Comparison of ENCODE assay signal across 8 cellular contexts in the genomic region with DNA sequence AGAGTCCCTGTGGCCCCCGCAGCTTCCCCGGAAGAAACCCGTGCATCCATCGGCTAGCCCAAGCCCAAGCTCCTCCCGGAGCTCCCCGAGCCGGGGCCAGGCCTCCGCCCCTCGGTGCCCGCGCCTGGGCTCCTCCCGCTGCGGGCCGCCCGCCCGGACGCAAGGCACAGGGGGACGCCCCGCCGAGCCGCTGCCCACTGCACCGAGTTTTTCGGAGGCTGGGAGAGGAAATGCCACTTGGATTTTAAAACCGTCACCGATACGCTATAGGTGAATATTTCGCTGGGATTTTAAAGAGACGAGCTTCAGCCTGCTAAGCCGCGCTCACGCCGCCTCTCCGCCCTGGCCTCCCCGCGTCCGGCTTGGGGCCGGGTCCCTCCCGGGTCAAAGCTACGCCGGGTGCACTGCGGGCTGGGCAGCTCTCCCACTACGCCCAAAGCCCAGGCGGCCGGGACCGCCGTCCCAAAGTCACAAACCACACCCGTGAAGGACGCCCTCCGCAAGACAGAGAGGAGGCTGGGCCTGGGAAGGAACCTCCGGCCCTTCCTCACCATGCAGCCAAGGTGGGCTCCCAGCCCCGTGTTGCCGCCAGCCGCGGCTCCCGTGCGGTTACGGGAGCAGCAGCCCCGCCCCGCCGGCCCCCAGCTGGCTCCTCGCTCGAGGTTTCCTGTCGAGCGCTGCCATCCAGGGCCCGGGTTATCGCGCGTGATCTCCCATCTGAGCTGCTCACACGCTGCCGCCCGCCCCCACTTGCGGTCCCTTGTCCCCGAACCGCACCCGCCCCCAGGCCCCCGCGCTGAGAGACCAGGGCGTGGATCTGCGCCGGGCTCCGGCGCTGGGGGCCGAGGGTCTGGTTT.
DNase-seq lines count a peak whose midpoint lies in the region; ATAC-seq and TF ChIP-seq lines count a peak whose summit lies in the region.

No MANE protein-coding gene starts in this region.

- no peaks in the 10 kb centered on the region for H3K9me3 Mint-ChIP-seq in activated T-helper 17 cell treated with anti-CD3 and anti-CD28 coated beads, Interleukin-2, amount 50 U/mL, for 72 hours

- no peak for TF ChIP-seq EP300 in neural cell (conservative IDR thresholded peaks at IDR 0.05; ENCODE audit: poor library complexity, severe bottlenecking)

- intact Hi-C loops in Panc1 (cut with micrococcal nuclease; ENCODE audit: unreplicated experiment) = loop anchor here (5.0 kb wide), 1 partner anchor 77 kb away; no protein-coding TSS in a partner anchor

- no peak for TF ChIP-seq RAD21 in neural cell (conservative IDR thresholded peaks at IDR 0.05)

- H3K4me3 ChIP-seq in BJ (ENCODE audit: low read depth, low read length) = peak overlapping the region; percentile 50
- peak overlapping the region; percentile 60 to 75 for H3K4me3 ChIP-seq in Panc1 (ENCODE audit: low read depth in 2 of 2, low read length in 2 of 2)
- H3K4me3 ChIP-seq in fibroblast of the aortic adventitia (ENCODE audit: low read depth, low read length) = peak overlapping the region; percentile 72
- H3K4me3 ChIP-seq in neural cell (ENCODE audit: low read length) = peak overlapping the region; percentile 64

- no peaks in the 10 kb centered on the region for H3K27me3 Mint-ChIP-seq in activated T-helper 17 cell treated with anti-CD3 and anti-CD28 coated beads, Interleukin-2, amount 50 U/mL, for 72 hours

- no peaks in the 10 kb centered on the region for H3K9me2 ChIP-seq in neural cell (ENCODE audit: insufficient read depth, low read length)

- 0 out of 2 replicates have a peak, but pooled peaks cover 2% of the 10 kb centered on the region for H3K4me1 ChIP-seq in Panc1 (ENCODE audit: control insufficient read depth, insufficient read depth, low read length)

- H3K27me3 ChIP-seq in BJ (ENCODE audit: control insufficient read depth, insufficient read depth, low read length) (peaks cover 6% of the 10 kb centered on the region; the same call in 1 of the 2 replicates), Panc1 (ENCODE audit: control insufficient read depth, insufficient read depth, low read length) (no peaks in the 10 kb centered on the region), neural cell (ENCODE audit: insufficient read depth, low read depth, low read length) (peaks cover 35% of the 10 kb centered on the region)

- POLR2A ChIA-PET in BJ (lab: Charles Lee) = interaction anchor here (0.7 kb wide), 1 partner anchor 681 kb away, joined by 3 read pairs; a partner anchor contains a TSS
- POLR2A ChIA-PET in Panc1 (lab: Charles Lee) = interaction anchor here (0.6 to 0.7 kb wide), 2 partner anchors 11 to 31 kb away, joined by 3 to 4 read pairs; no protein-coding TSS in a partner anchor

- H3K27ac ChIP-seq in Panc1 (ENCODE audit: low read length) (no peak overlapping the region; the same call in 1 of the 2 replicates), neural cell (ENCODE audit: low read length) (no peak overlapping the region), substantia nigra (ENCODE audit: low read depth, low read length, poor library complexity, severe bottlenecking) (peak overlapping the region; percentile 42)

- peak overlapping the region; percentile 67 for H3K27ac Mint-ChIP-seq in activated T-helper 17 cell treated with anti-CD3 and anti-CD28 coated beads, Interleukin-2, amount 50 U/mL, for 72 hours

- no peaks in the 10 kb centered on the region for H3K79me2 ChIP-seq in neural cell (replicated peaks; ENCODE audit: insufficient read depth, low read length)

- ATAC-seq in HG03460 (IDR thresholded peaks at IDR 0.05; ENCODE audit: unreplicated experiment) = peak; percentile 61
- ATAC-seq in Panc1 = peak; percentile 83
- peak; percentile 68 for ATAC-seq in activated T-helper 17 cell treated with anti-CD3 and anti-CD28 coated beads, Interleukin-2, amount 50 U/mL, for 72 hours (replicated peaks)

- peak overlapping the region; percentile 86 for H3K4me3 Mint-ChIP-seq in activated T-helper 17 cell treated with anti-CD3 and anti-CD28 coated beads, Interleukin-2, amount 50 U/mL, for 72 hours

- peak overlapping the region; percentile 50 for H3K9ac ChIP-seq in neural cell (ENCODE audit: low read length)

- TF ChIP-seq CTCF in BJ (IDR thresholded peaks at IDR 0.05; ENCODE audit: insufficient read depth, low read depth, low read length) (no peak), Panc1 (IDR thresholded peaks at IDR 0.05) (no peak), fibroblast of the aortic adventitia (IDR thresholded peaks at IDR 0.05; ENCODE audit: insufficient read depth, low read length) (no peak), neural cell (IDR thresholded peaks at IDR 0.05; ENCODE audit: poor library complexity, severe bottlenecking) (no peak)

- H3K4me1 Mint-ChIP-seq in activated T-helper 17 cell treated with anti-CD3 and anti-CD28 coated beads, Interleukin-2, amount 50 U/mL, for 72 hours = peaks cover 39% of the 10 kb centered on the region

- CTCF ChIA-PET in BJ (lab: Yijun Ruan, JAX) = interaction anchor here (0.8 to 4.9 kb wide), 7 partner anchors 13 to 389 kb away, joined by 3 to 38 read pairs (median 5); no protein-coding TSS in a partner anchor
- CTCF ChIA-PET in Panc1 (lab: Charles Lee) = interaction anchor here (0.5 to 1.1 kb wide), 3 partner anchors 25 to 411 kb away, joined by 3 to 5 read pairs (median 3); no protein-coding TSS in a partner anchor

- no TSS peak for BruUV-seq in Panc1 (replicated peaks; lab: Mats Ljungman, UMichigan)

- H3K36me3 Mint-ChIP-seq in activated T-helper 17 cell treated with anti-CD3 and anti-CD28 coated beads, Interleukin-2, amount 50 U/mL, for 72 hours (ENCODE audit: low read depth) = peaks cover 70% of the 10 kb centered on the region

- H4K20me1 ChIP-seq in neural cell (ENCODE audit: insufficient read depth) = no peaks in the 10 kb centered on the region

- H3K9me3 ChIP-seq in Panc1 (ENCODE audit: control insufficient read depth, insufficient read depth, low read depth, low read length) (no peaks in the 10 kb centered on the region), neural cell (ENCODE audit: low read length) (no peaks in the 10 kb centered on the region)

- no peaks in the 10 kb centered on the region for H3F3A ChIP-seq in neural cell (ENCODE audit: insufficient read depth, low read length, poor library complexity, severe bottlenecking)

- in situ Hi-C loops in Panc1 (cut with HindIII; ENCODE audit: low pct_unique_long_range_greater_than_20kb, low sequenced_read_pairs) = no loop called here

- no peak for DNase-seq in BJ (ENCODE audit: low read depth)
- peak; percentile 64 for DNase-seq in GM19238 (ENCODE audit: insufficient read length, low spot score)
- no peak for DNase-seq in Panc1 (ENCODE audit: low read depth, low spot score)
- DNase-seq in fibroblast of the aortic adventitia (ENCODE audit: low read depth) = peak; percentile 14
- DNase-seq in substantia nigra (lab: John Stamatoyannopoulos, UW) = peak in 28 of 49 donors; percentile 5 to 72 (median 36)

- H3K36me3 ChIP-seq in BJ (ENCODE audit: control insufficient read depth, insufficient read depth, low read length) = no peaks in the 10 kb centered on the region
- no peaks in the 10 kb centered on the region for H3K36me3 ChIP-seq in Panc1 (ENCODE audit: control insufficient read depth, insufficient read depth, low read length)
- H3K36me3 ChIP-seq in neural cell (ENCODE audit: insufficient read depth, low read length) = no peaks in the 10 kb centered on the region

- H2AFZ ChIP-seq in neural cell (ENCODE audit: low read depth, low read length) = no peak overlapping the region

- H3K4me2 ChIP-seq in neural cell (ENCODE audit: low read length) = no peak overlapping the region

TF ChIP-seq in neural cell, 6 proteins besides CTCF, POLR2A, EP300 and RAD21:
- TF ChIP-seq EZH2 (IDR thresholded peaks at IDR 0.05; ENCODE audit: borderline replicate concordance, insufficient read depth, low read length, poor library complexity, severe bottlenecking) (no peak), TAF1 (IDR thresholded peaks at IDR 0.05; ENCODE audit: low read depth) (no peak), MXI1 (conservative IDR thresholded peaks at IDR 0.05; ENCODE audit: poor library complexity, severe bottlenecking) (no peak), POLR2AphosphoS5 (IDR thresholded peaks at IDR 0.05) (no peak), SMC3 (conservative IDR thresholded peaks at IDR 0.05; ENCODE audit: poor library complexity) (no peak)
- TF ChIP-seq, protein P1, sequence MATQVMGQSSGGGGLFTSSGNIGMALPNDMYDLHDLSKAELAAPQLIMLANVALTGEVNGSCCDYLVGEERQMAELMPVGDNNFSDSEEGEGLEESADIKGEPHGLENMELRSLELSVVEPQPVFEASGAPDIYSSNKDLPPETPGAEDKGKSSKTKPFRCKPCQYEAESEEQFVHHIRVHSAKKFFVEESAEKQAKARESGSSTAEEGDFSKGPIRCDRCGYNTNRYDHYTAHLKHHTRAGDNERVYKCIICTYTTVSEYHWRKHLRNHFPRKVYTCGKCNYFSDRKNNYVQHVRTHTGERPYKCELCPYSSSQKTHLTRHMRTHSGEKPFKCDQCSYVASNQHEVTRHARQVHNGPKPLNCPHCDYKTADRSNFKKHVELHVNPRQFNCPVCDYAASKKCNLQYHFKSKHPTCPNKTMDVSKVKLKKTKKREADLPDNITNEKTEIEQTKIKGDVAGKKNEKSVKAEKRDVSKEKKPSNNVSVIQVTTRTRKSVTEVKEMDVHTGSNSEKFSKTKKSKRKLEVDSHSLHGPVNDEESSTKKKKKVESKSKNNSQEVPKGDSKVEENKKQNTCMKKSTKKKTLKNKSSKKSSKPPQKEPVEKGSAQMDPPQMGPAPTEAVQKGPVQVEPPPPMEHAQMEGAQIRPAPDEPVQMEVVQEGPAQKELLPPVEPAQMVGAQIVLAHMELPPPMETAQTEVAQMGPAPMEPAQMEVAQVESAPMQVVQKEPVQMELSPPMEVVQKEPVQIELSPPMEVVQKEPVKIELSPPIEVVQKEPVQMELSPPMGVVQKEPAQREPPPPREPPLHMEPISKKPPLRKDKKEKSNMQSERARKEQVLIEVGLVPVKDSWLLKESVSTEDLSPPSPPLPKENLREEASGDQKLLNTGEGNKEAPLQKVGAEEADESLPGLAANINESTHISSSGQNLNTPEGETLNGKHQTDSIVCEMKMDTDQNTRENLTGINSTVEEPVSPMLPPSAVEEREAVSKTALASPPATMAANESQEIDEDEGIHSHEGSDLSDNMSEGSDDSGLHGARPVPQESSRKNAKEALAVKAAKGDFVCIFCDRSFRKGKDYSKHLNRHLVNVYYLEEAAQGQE (IDR thresholded peaks at IDR 0.05; ENCODE audit: borderline replicate concordance) = no peak

Comparison
In these comparisons a context has a peak if more than half of its experiments do, and no peak if none do; other contexts are left out.
1. DNase-seq: peak in GM19238 (single experiment), fibroblast of the aortic adventitia (single experiment) and substantia nigra (28 of 49); none in BJ (single experiment) and Panc1 (single experiment).
2. Peak in every context shown above with its lines, with median percentiles within 50 percentile points of each other: H3K4me3 ChIP-seq and ATAC-seq.